ENCODE assay signal across 23 cellular contexts in the genomic region with DNA sequence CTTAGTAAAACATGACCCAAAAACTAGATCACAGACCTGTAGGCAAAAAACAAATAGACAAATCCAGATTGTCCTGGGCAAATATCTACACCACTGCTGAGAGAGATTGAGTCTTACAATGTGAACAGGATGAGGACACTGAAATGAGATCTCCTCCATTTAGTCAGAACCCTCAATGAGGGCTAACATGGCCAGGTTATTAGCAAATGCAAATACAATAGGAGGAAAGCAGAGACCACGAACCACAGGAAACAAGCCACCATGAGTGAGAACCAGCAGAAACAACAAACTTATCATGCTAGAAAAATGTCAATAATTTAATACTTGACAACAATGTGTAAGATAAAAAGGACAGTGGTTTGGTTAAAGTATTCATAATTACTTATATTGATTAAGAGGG.
"Had no signal": no experiment of that assay in that cellular context is flagged by ENCODE, and none has a peak within 500 bp of the region (broad histone marks: within the 10 kb centered on the region; RNA-seq: fewer than 3 reads in every experiment).

No MANE protein-coding gene starts in this region.

- H3K9me3 ChIP-seq: colonic mucosa, lower lobe of right lung, sigmoid colon, testis, vagina had no signal

- H3K27ac ChIP-seq: colonic mucosa, epithelial cell of prostate, heart left ventricle, lower lobe of right lung, neural progenitor cell, sigmoid colon, testis, vagina had no signal

- H3K9ac ChIP-seq: neural progenitor cell had no signal

- H2AFZ ChIP-seq: neural progenitor cell had no signal

- H3K4me3 ChIP-seq: colonic mucosa, heart left ventricle, lower lobe of right lung, neural progenitor cell, sigmoid colon, testis, vagina had no signal

- FAIRE-seq: bronchial epithelial cell, keratinocyte had no signal

- H3K4me1 ChIP-seq: colonic mucosa, heart left ventricle, lower lobe of right lung, neural progenitor cell, testis, vagina had no signal

- H3K27me3 ChIP-seq: colonic mucosa, heart left ventricle, neural progenitor cell, sigmoid colon, testis, vagina had no signal

- H3K36me3 ChIP-seq: colonic mucosa, lower lobe of right lung, neural progenitor cell, sigmoid colon, vagina had no signal

- DNase-seq: activated CD4-positive, alpha-beta memory T cell treated with anti-CD3 and anti-CD28 coated beads, Interleukin-2, amount 10 ng/mL, durations not matched to agents 7 days and 5 days; activated CD4-positive, alpha-beta T cell treated with anti-CD3 and anti-CD28 coated beads, Interleukin-2, amount 10 ng/mL, durations not matched to agents 24 days and 14 days; activated CD8-positive, alpha-beta memory T cell treated with anti-CD3 and anti-CD28 coated beads, Interleukin-2, amount 10 ng/mL, durations not matched to agents 7 days and 5 days; activated gamma-delta T cell treated with Interleukin-2 at 50 U/mL for 16 hours; activated T-cell treated with anti-CD3 and anti-CD28 coated beads for 4 hours; aorta; colonic mucosa; endodermal cell; heart left ventricle; lower lobe of right lung; naive thymus-derived CD4-positive, alpha-beta T cell; posterior cingulate gyrus; sigmoid colon; stimulated activated CD4-positive, alpha-beta T cell treated with anti-CD3 and anti-CD28 coated beads, Interleukin-2, amount 100 ng/mL, for 48 hours; stimulated activated CD8-positive, alpha-beta memory T cell treated with anti-CD3 and anti-CD28 coated beads, Interleukin-4, amount 100 ng/mL, for 48 hours; stimulated activated naive CD4-positive, alpha-beta T cell; testis; trophoblast cell had no signal

- H3K4me2 ChIP-seq: neural progenitor cell had no signal
